Comparison of ENCODE assay signal across 9 cellular contexts in genomic region chr10:69742928-69743602, GRCh38. TPM values are rescaled to one million over a fixed set of nuclear protein-coding genes. Genes with fewer than 3 reads are reported as not detected.
DNase-seq lines count a peak whose midpoint lies in the region; ATAC-seq and TF ChIP-seq lines count a peak whose summit lies in the region.
"Had no signal": no experiment of that assay in that cellular context is flagged by ENCODE, and none has a peak within 500 bp of the region (broad histone marks: within the 10 kb centered on the region; RNA-seq: fewer than 3 reads in every experiment).

No MANE protein-coding gene starts in this region.

- H3K36me3 ChIP-seq in endodermal cell (ENCODE audit: control insufficient read depth, insufficient read depth, low read length) = no peaks in the 10 kb centered on the region

- TF ChIP-seq CTCF in endodermal cell (conservative IDR thresholded peaks at IDR 0.05) (peak; percentile 88), osteocyte (IDR thresholded peaks at IDR 0.05) (peak; percentile 60)

- H3K4me1 ChIP-seq in endodermal cell (ENCODE audit: control insufficient read depth, insufficient read depth, low read length) = no peaks in the 10 kb centered on the region

- H3K9me3 ChIP-seq in endodermal cell (ENCODE audit: control insufficient read depth, low read length) = no peaks in the 10 kb centered on the region

- H3K27me3 ChIP-seq in endodermal cell (ENCODE audit: control insufficient read depth, insufficient read depth, low read length, poor library complexity, severe bottlenecking) = no peaks in the 10 kb centered on the region

- WGBS in endodermal cell (ENCODE audit: insufficient coverage in 1 of 2, insufficient read length in 1 of 2), 2 experiments = 49 to 57% methylated on average over 4 to 6 of the region's 6 CpGs

- no peak overlapping the region for H3K4me3 ChIP-seq in endodermal cell (ENCODE audit: low read length)

- no peak overlapping the region for H3K9ac ChIP-seq in endodermal cell (ENCODE audit: extremely low read depth, low read length, poor library complexity, severe bottlenecking)

- no peak for ATAC-seq in GM19397 (IDR thresholded peaks at IDR 0.05; ENCODE audit: unreplicated experiment)

- DNase-seq in DMS 273 (lab: John Stamatoyannopoulos, UW; ENCODE audit: unreplicated experiment) (peak; percentile 54), DMS 273 treated with DMSO at 0.1 percent for 48 hours (lab: John Stamatoyannopoulos, UW) (no peak), M059J (ENCODE audit: low read depth) (peak; percentile 32), endodermal cell (peak; percentile 93), osteocyte (ENCODE audit: extremely low spot score, unreplicated experiment) (no peak), pons (ENCODE audit: low spot score) (no peak), LoVo (ENCODE audit: low spot score) (no peak)
- DNase-seq: NCI-H1930 had no signal

- no peak overlapping the region for H3K4me3 Mint-ChIP-seq in endodermal cell
- no peak overlapping the region for H3K4me3 Mint-ChIP-seq in osteocyte (ENCODE audit: unreplicated experiment)

- peaks cover 9% of the 10 kb centered on the region for H3K27me3 Mint-ChIP-seq in endodermal cell (ENCODE audit: insufficient read depth)
- peaks cover 2% of the 10 kb centered on the region for H3K27me3 Mint-ChIP-seq in osteocyte (ENCODE audit: unreplicated experiment)

- H3K27ac ChIP-seq in endodermal cell (ENCODE audit: low read depth, low read length) = no peak overlapping the region

- H3K4me1 Mint-ChIP-seq in endodermal cell (peaks cover 13% of the 10 kb centered on the region), osteocyte (ENCODE audit: unreplicated experiment) (peaks cover 13% of the 10 kb centered on the region)

- H3K36me3 Mint-ChIP-seq in endodermal cell (ENCODE audit: low read depth) (no peaks in the 10 kb centered on the region), osteocyte (ENCODE audit: unreplicated experiment) (no peaks in the 10 kb centered on the region)

- no peaks in the 10 kb centered on the region for H3K9me3 Mint-ChIP-seq in endodermal cell
- no peaks in the 10 kb centered on the region for H3K9me3 Mint-ChIP-seq in osteocyte (ENCODE audit: unreplicated experiment)

- H3K27ac Mint-ChIP-seq in endodermal cell = no peak overlapping the region
- H3K27ac Mint-ChIP-seq in osteocyte (ENCODE audit: unreplicated experiment) = no peak overlapping the region

RNA-seq across cellular contexts. Expression of gene COL13A1, which starts 58.6 kb away (rescaled TPM):
- 5.7 and 15.6 TPM in 2 replicates for total RNA-seq in M059J (2014; rRNA removed; shearing (Covaris generic))
- total RNA-seq in endodermal cell = 10 to 100 TPM; 15.9 to 20.7 TPM
- 5.3 TPM for polyA plus RNA-seq in endodermal cell (2013, experiment 1 of 2)
- 7.2 TPM for polyA plus RNA-seq in endodermal cell (2013, experiment 2 of 2)
- 29.2 and 29.9 TPM in 2 replicates for total RNA-seq in osteocyte

Comparison
In these comparisons a context has a peak if more than half of its experiments do, and no peak if none do; other contexts are left out.
1. DNase-seq: peak in DMS 273 (single experiment), M059J (single experiment) and endodermal cell (single experiment); none in DMS 273 treated with DMSO at 0.1 percent for 48 hours (single experiment), osteocyte (single experiment), pons (single experiment) and LoVo (single experiment).